Comparison of ENCODE assay signal across 1 cellular context in genomic region chr5:137758121-137758520, GRCh38.
TF ChIP-seq lines count a peak whose summit lies in the region.

No MANE protein-coding gene starts in this region.

TF ChIP-seq in GM12878, 131 proteins besides CTCF, POLR2A, EP300 and RAD21:
- no peak for TF ChIP-seq E2F4 (IDR thresholded peaks at IDR 0.05; ENCODE audit: low read depth, low read length)
- TF ChIP-seq SMARCA5 (IDR thresholded peaks at IDR 0.05): no peak
